In the genomic region with DNA sequence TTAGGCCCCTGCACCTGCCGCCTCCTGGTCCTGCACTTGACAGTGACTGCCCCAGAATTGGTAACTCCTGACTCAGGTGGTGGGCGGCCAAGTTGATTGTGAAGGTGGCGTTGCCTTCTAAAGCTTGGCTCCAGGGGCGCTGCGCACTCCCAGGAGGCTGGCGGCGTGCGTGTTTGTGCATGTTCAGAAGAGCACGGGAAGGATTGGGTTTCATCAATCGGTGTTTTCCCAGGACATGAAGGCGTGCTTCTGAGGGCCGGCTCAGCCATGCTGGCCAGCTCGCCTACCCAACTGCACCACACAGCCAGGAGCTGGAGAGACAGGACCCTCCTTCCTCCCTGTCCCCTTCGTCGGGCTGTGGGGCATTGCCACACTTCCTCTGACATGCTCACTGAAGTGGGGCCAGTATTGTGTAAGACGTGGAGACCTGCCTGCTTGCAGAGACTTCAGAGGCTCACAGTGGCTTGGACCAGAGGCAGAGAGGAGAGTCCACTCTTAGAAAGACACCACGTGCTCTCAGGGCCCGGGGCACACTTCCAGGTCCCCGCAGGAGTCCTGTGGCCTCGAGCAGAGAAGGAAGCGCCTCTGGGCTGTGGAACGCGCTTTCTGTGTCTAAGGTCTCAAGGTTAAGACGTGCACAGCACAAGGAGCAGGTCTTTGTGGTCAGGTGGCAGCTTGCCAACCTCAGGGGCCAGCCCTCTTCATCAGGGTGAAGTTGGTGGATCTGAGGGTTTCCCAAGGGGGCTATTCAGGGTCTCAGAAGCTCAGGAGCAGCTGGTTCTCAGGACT, we compare ENCODE assay signal across 8 cellular contexts. TPM values are rescaled to one million over a fixed set of nuclear protein-coding genes. Genes with fewer than 3 reads are reported as not detected.
DNase-seq lines count a peak whose midpoint lies in the region; ATAC-seq, FAIRE-seq and TF ChIP-seq lines count a peak whose summit lies in the region.

No MANE protein-coding gene starts in this region.

- peak in 9 of 14 donors; percentile 9 to 73 (median 40) for DNase-seq in C1 segment of cervical spinal cord (lab: John Stamatoyannopoulos, UW)
- DNase-seq in NCI-H1092 treated with DMSO at 0.1 percent for 48 hours (lab: John Stamatoyannopoulos, UW), result peak; percentile 61
- peak in 37 of 56 donors; percentile 13 to 70 (median 50) for DNase-seq in amygdala (lab: John Stamatoyannopoulos, UW)
- peak; percentile 56 for DNase-seq in midbrain (lab: John Stamatoyannopoulos, UW)
- DNase-seq in kidney glomerular epithelial cell (lab: John Stamatoyannopoulos, UW), result no peak
- no peak for DNase-seq in hepatic stellate cell (ENCODE audit: low spot score)
- DNase-seq in GM12892 (ENCODE audit: insufficient read length), result no peak

- no peak for FAIRE-seq in GM12892 (lab: Jason Lieb, UNC)

- no peak for TF ChIP-seq POLR2A in GM12892 (IDR thresholded peaks at IDR 0.05; ENCODE audit: low read depth, low read length)

- ATAC-seq in HG03432 (IDR thresholded peaks at IDR 0.05; ENCODE audit: unreplicated experiment), result no peak

RNA-seq across cellular contexts. Expression of a gene that starts 2.8 kb away (rescaled TPM):
- polyA plus RNA-seq in GM12892 (2012; ENCODE audit: missing spikeins), result 2.5 TPM

RNA-seq across cellular contexts. Expression of a gene that starts 22.9 kb away (rescaled TPM):
- 5.1 TPM for polyA plus RNA-seq in GM12892 (2012; ENCODE audit: missing spikeins)

RNA-seq across cellular contexts. Expression of a gene that starts 25.9 kb away (rescaled TPM):
- polyA plus RNA-seq in GM12892 (2012; ENCODE audit: missing spikeins), result 0.28 TPM

RNA-seq across cellular contexts. Expression of a gene that starts 32.5 kb away (rescaled TPM):
- polyA plus RNA-seq in GM12892 (2012; ENCODE audit: missing spikeins), result not detected

RNA-seq across cellular contexts. Expression of a gene that starts 38.1 kb away (rescaled TPM):
- not detected for polyA plus RNA-seq in GM12892 (2012; ENCODE audit: missing spikeins)

Comparison
In these comparisons a context has a peak if more than half of its experiments do, and no peak if none do; other contexts are left out.
1. DNase-seq: peak in C1 segment of cervical spinal cord (9 of 14), NCI-H1092 treated with DMSO at 0.1 percent for 48 hours (single experiment), amygdala (37 of 56) and midbrain (single experiment); none in kidney glomerular epithelial cell (single experiment), hepatic stellate cell (single experiment) and GM12892 (single experiment).